ENCODE assay signal across 8 cellular contexts in genomic region chr20:58975353-58975752, GRCh38. TPM values are rescaled to one million over a fixed set of nuclear protein-coding genes. Genes with fewer than 3 reads are reported as not detected.
"Had no signal": no experiment of that assay in that cellular context is flagged by ENCODE, and none has a peak within 500 bp of the region (broad histone marks: within the 10 kb centered on the region; RNA-seq: fewer than 3 reads in every experiment).

No MANE protein-coding gene starts in this region.

- H3K4me2 ChIP-seq: KMS-11 had no signal

- DNase-seq: IMR-90, KBM-7, KG1 had no signal

- H3K9ac ChIP-seq: KMS-11 had no signal

- FAIRE-seq: HepG2 had no signal

- H3K4me3 ChIP-seq: K562 had no signal

- H3K27ac ChIP-seq: HL-60, KMS-11 had no signal

- ATAC-seq: HepG2, K562 had no signal

RNA-seq across cellular contexts. Expression of gene CTSZ, which starts 31.7 kb away (rescaled TPM):
- total RNA-seq: HepG2 had no signal

RNA-seq across cellular contexts. Expression of gene TUBB1, which starts 43.9 kb away (rescaled TPM):
- total RNA-seq: HT1080, IMR-90 had no signal
- polyA plus RNA-seq: IMR-90 had no signal
